ENCODE assay signal across 28 cellular contexts in the genomic region with DNA sequence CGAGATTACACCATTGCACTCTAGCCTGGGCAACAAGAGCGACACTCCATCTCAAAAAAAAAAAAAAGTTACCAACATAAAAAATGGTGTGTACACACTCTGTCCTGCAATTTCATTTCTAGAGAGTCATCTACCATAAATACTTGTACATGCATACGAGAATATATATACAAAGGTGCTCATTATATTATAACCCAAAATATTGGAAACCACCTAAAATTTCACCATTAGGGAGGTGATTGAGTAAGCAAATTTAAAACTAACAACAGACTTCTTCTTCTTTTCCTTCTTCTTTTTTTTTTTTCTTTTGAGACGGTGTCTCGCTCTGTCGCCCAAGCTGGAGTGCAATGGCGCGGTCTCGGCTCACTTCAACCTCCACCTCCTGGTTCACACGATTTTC. TPM values are rescaled to one million over a fixed set of nuclear protein-coding genes. Genes with fewer than 3 reads are reported as not detected.
A peak's percentile ranks its signal among the peaks of the same experiment; 100 is the strongest.
DNase-seq lines count a peak whose midpoint lies in the region; ATAC-seq, FAIRE-seq and TF ChIP-seq lines count a peak whose summit lies in the region.
"Had no signal": no experiment of that assay in that cellular context is flagged by ENCODE, and none has a peak within 500 bp of the region (broad histone marks: within the 10 kb centered on the region; RNA-seq: fewer than 3 reads in every experiment).

No MANE protein-coding gene starts in this region.

- POLR2A ChIA-PET in GM12878 (lab: Charles Lee) = interaction anchor here (0.7 to 1.3 kb wide), 2 partner anchors 15 to 47 kb away, joined by 3 read pairs; partner anchors contain the start of gene DHX34

- no peak overlapping the region for H3K27ac Mint-ChIP-seq in stimulated activated naive B cell treated with anti-CD40 and anti-IgM and Interleukin-4, amounts not matched to agents 10 μg/mL and 1 μg/mL and 100 μg/mL, for 72 hours
- H3K27ac Mint-ChIP-seq in activated naive CD8-positive, alpha-beta T cell treated with anti-CD3 and anti-CD28 coated beads, Interleukin-2, amount 50 U/mL, for 24 hours = no peak overlapping the region
- H3K27ac Mint-ChIP-seq: CD4-positive, CD25-positive, alpha-beta regulatory T cell; GM23338; H9; T-helper 2 cell treated with Interferon-gamma antibody and Interleukin-4, amounts not matched to agents 5 μg/mL and 100 μg/mL, for 36 hours had no signal

- FAIRE-seq in GM12878 (lab: Jason Lieb, UNC) = no peak
- FAIRE-seq: D721Med, GM12892, GM19239 had no signal

- H3K27me3 Mint-ChIP-seq in stimulated activated naive B cell treated with anti-CD40 and anti-IgM and Interleukin-4, amounts not matched to agents 10 μg/mL and 1 μg/mL and 100 μg/mL, for 72 hours = peaks cover 18 to 36% of the 10 kb centered on the region in 2 donors
- peaks cover 16% of the 10 kb centered on the region for H3K27me3 Mint-ChIP-seq in activated naive CD8-positive, alpha-beta T cell treated with anti-CD3 and anti-CD28 coated beads, Interleukin-2, amount 50 U/mL, for 24 hours

- no peak overlapping the region for H3K4me2 ChIP-seq in GM12878 (ENCODE audit: control insufficient read depth, insufficient read depth)
- H3K4me2 ChIP-seq: GM23338 had no signal

- H3K9ac ChIP-seq in GM12878 (ENCODE audit: control insufficient read depth, insufficient read depth, low read length) = no peak overlapping the region

- no peaks in the 10 kb centered on the region for H4K20me1 ChIP-seq in GM12878 (ENCODE audit: control insufficient read depth, insufficient read depth)

- no peaks in the 10 kb centered on the region for H3K79me2 ChIP-seq in GM12878 (ENCODE audit: control insufficient read depth, insufficient read depth, low read length)

- no peak overlapping the region; the same call in 1 of the 2 replicates for H3K27ac ChIP-seq in GM12878 (ENCODE audit: control insufficient read depth, insufficient read depth)
- H3K27ac ChIP-seq: Peyer's patch had no signal

- intact Hi-C loops in GM12878 (cut with micrococcal nuclease; ENCODE audit: unreplicated experiment) = no loop called here

- H2AFZ ChIP-seq in GM12878 (ENCODE audit: control insufficient read depth, low read depth, low read length) = no peak overlapping the region
- H2AFZ ChIP-seq: GM23338 had no signal

- H3K4me1 ChIP-seq in GM12878 (ENCODE audit: control insufficient read depth, insufficient read depth, low read length) = peaks cover 19% of the 10 kb centered on the region
- H3K4me1 ChIP-seq: Peyer's patch had no signal

- RAD21 ChIA-PET in GM12878 (lab: Charles Lee; ENCODE audit: unreplicated experiment) = no interaction called here

- no peaks in the 10 kb centered on the region for H3K9me3 Mint-ChIP-seq in stimulated activated naive B cell treated with anti-CD40 and anti-IgM and Interleukin-4, amounts not matched to agents 10 μg/mL and 1 μg/mL and 100 μg/mL, for 72 hours
- no peaks in the 10 kb centered on the region for H3K9me3 Mint-ChIP-seq in activated naive CD8-positive, alpha-beta T cell treated with anti-CD3 and anti-CD28 coated beads, Interleukin-2, amount 50 U/mL, for 24 hours
- H3K9me3 Mint-ChIP-seq: CD4-positive, CD25-positive, alpha-beta regulatory T cell; T-helper 2 cell treated with Interferon-gamma antibody and Interleukin-4, amounts not matched to agents 5 μg/mL and 100 μg/mL, for 36 hours had no signal

- no peak for TF ChIP-seq RAD21 in GM12878 (IDR thresholded peaks at IDR 0.05; ENCODE audit: insufficient read depth, low read depth, low read length)

- peaks cover 19 to 27% of the 10 kb centered on the region in 2 donors for H3K4me1 Mint-ChIP-seq in stimulated activated naive B cell treated with anti-CD40 and anti-IgM and Interleukin-4, amounts not matched to agents 10 μg/mL and 1 μg/mL and 100 μg/mL, for 72 hours
- peaks cover 7% of the 10 kb centered on the region for H3K4me1 Mint-ChIP-seq in activated naive CD8-positive, alpha-beta T cell treated with anti-CD3 and anti-CD28 coated beads, Interleukin-2, amount 50 U/mL, for 24 hours

- TF ChIP-seq POLR2A in GM12878 (IDR thresholded peaks at IDR 0.05; ENCODE audit: low read depth, low read length) = no peak

- WGBS in GM12878 (ENCODE audit: insufficient coverage, insufficient replicate concordance, low lambda C conversion rate, missing lambda C conversion rate) = 9% methylated on average over 10 of the region's 10 CpGs

- CTCF ChIA-PET in GM12878 (lab: Yijun Ruan, JAX) = interaction anchor here (0.8 kb wide), 1 partner anchor 17 kb away, joined by 4 read pairs; no protein-coding TSS in a partner anchor

- H3K27me3 ChIP-seq in GM06990 (replicated peaks; ENCODE audit: control insufficient read depth, insufficient read depth, low read length) = no peaks in the 10 kb centered on the region
- no peaks in the 10 kb centered on the region for H3K27me3 ChIP-seq in GM12878 (replicated peaks in 1 of 2; ENCODE audit: control insufficient read depth in 2 of 2, insufficient read depth in 2 of 2, low read length in 1 of 2)
- H3K27me3 ChIP-seq: Peyer's patch had no signal

- no peaks in the 10 kb centered on the region for H3K36me3 ChIP-seq in GM06990 (ENCODE audit: control insufficient read depth, insufficient read depth, low read length)
- H3K36me3 ChIP-seq in GM12878 (ENCODE audit: control insufficient read depth in 2 of 2, insufficient read depth in 2 of 2, low read length in 1 of 2) = no peaks in the 10 kb centered on the region; a peak in 1 of 4 replicates
- H3K36me3 ChIP-seq: Peyer's patch had no signal

- in situ Hi-C loops in GM12878 (cut with MboI) = no loop called here

- H3K36me3 Mint-ChIP-seq in stimulated activated naive B cell treated with anti-CD40 and anti-IgM and Interleukin-4, amounts not matched to agents 10 μg/mL and 1 μg/mL and 100 μg/mL, for 72 hours = peaks cover 0 to 3% of the 10 kb centered on the region in 2 donors
- no peaks in the 10 kb centered on the region for H3K36me3 Mint-ChIP-seq in activated naive CD8-positive, alpha-beta T cell treated with anti-CD3 and anti-CD28 coated beads, Interleukin-2, amount 50 U/mL, for 24 hours (ENCODE audit: low read depth)
- H3K36me3 Mint-ChIP-seq: CD4-positive, CD25-positive, alpha-beta regulatory T cell had no signal

- H3K4me3 Mint-ChIP-seq in stimulated activated naive B cell treated with anti-CD40 and anti-IgM and Interleukin-4, amounts not matched to agents 10 μg/mL and 1 μg/mL and 100 μg/mL, for 72 hours = no peak overlapping the region
- H3K4me3 Mint-ChIP-seq in activated naive CD8-positive, alpha-beta T cell treated with anti-CD3 and anti-CD28 coated beads, Interleukin-2, amount 50 U/mL, for 24 hours = no peak overlapping the region
- H3K4me3 Mint-ChIP-seq: CD4-positive, CD25-positive, alpha-beta regulatory T cell; GM23338; H9; T-helper 2 cell treated with Interferon-gamma antibody and Interleukin-4, amounts not matched to agents 5 μg/mL and 100 μg/mL, for 36 hours had no signal

- no peaks in the 10 kb centered on the region for H3K9me3 ChIP-seq in GM12878 (replicated peaks; ENCODE audit: control insufficient read depth, insufficient read depth, low read length)
- H3K9me3 ChIP-seq: Peyer's patch had no signal

- peak; percentile 51 for ATAC-seq in GM12878
- ATAC-seq in stimulated activated naive B cell treated with anti-CD40 and anti-IgM and Interleukin-4, amounts not matched to agents 10 μg/mL and 1 μg/mL and 100 μg/mL, for 72 hours (replicated peaks) = peak; percentile 16 to 59
- ATAC-seq in activated naive CD8-positive, alpha-beta T cell treated with anti-CD3 and anti-CD28 coated beads, Interleukin-2, amount 50 U/mL, for 24 hours = no peak
- no peak for ATAC-seq in HG02588 (IDR thresholded peaks at IDR 0.05; ENCODE audit: unreplicated experiment)
- ATAC-seq: GM23338 had no signal

- no peak overlapping the region for H3K4me3 ChIP-seq in GM06990 (replicated peaks; ENCODE audit: low read depth, low read length)
- H3K4me3 ChIP-seq in GM12878 = no peak overlapping the region
- H3K4me3 ChIP-seq: GM23338, Peyer's patch had no signal

- SMC1A ChIA-PET in GM12878 (lab: Charles Lee; ENCODE audit: uncharacterized antibody, unreplicated experiment) = no interaction called here

- DNase-seq in CD1c-positive myeloid dendritic cell (ENCODE audit: extremely low spot score) (peak; percentile 53), GM06990 (ENCODE audit: extremely low read depth, insufficient read length) (peak; percentile 38), GM12878 (ENCODE audit: low read depth, low spot score) (no peak), HuH-7 (ENCODE audit: low spot score) (no peak)
- no peak for DNase-seq in stimulated activated naive B cell treated with anti-CD40 and anti-IgM and Interleukin-4, amounts not matched to agents 10 μg/mL and 1 μg/mL and 100 μg/mL, for 72 hours
- no peak for DNase-seq in activated naive CD8-positive, alpha-beta T cell treated with anti-CD3 and anti-CD28 coated beads, Interleukin-2, amount 50 U/mL, for 24 hours
- DNase-seq: CD4-positive, CD25-positive, alpha-beta regulatory T cell; H9; IMR-90; MV-4-11; NCI-H1105; NCI-H146; NCI-H1930; NCI-H2107; NCI-H526 treated with DMSO at 0.1 percent for 48 hours; Peyer's patch; SHP77 treated with DMSO at 0.1 percent for 48 hours; T-helper 1 cell had no signal

- TF ChIP-seq CTCF in GM06990 (IDR thresholded peaks at IDR 0.05; ENCODE audit: insufficient read depth, low read length, poor library complexity, severe bottlenecking) = no peak
- TF ChIP-seq CTCF in GM12878 (IDR thresholded peaks at IDR 0.05 in 2 of 3, conservative IDR thresholded peaks at IDR 0.05 in 1 of 3; ENCODE audit: control insufficient read depth in 2 of 3, extremely low read depth in 1 of 3, insufficient read depth in 1 of 3, low read depth in 3 of 3, low read length in 3 of 3) = no peak

- no peak for TF ChIP-seq EP300 in GM12878 (IDR thresholded peaks at IDR 0.05; ENCODE audit: borderline replicate concordance in 1 of 2, control insufficient read depth in 1 of 2, low read depth in 2 of 2, low read length in 2 of 2)

- BruUV-seq in GM12878 (replicated peaks; lab: Mats Ljungman, UMichigan) = no TSS peak

RNA-seq across cellular contexts. Expression of gene C5AR1, which starts 7.4 kb away (rescaled TPM):
- 1.2 and 1.5 TPM in 2 replicates for total RNA-seq in GM12878 (2013; cell fraction: nucleolus; rRNA removed)
- total RNA-seq in GM12878 (2014; rRNA removed) (0.05 and 0.17 TPM in 2 replicates), GM12878 (2014; rRNA removed; fragmentation: Illumina TruSeq; extraction: Trizol) (0.04 and 0.09 TPM in 2 replicates), GM12878 (2021) (0.13 and 0.26 TPM in 2 replicates)
- polyA plus RNA-seq in GM12878 (2011; ENCODE audit: low read depth) = 0.10 TPM
- polyA plus RNA-seq in GM12878 (2011; rRNA removed) (0.40 and 1.5 TPM in 2 replicates), GM12878 (2014; fragmentation: Illumina TruSeq; extraction: Trizol) (0.15 TPM in 1 of 2 replicates, not detected in the other), GM12878 (2014; fragmentation: Nextera tagmentation; extraction: Ambion mirVana) (under 1 TPM; 0.07 to 0.19 TPM), GM12878 (2014; rRNA removed) (0.06 and 0.15 TPM in 2 replicates), GM12878 (2016; fragmentation: Nextera tagmentation; extraction: Ambion mirVana) (under 1 TPM; 0.27 to 0.29 TPM)
- 1.1 and 1.3 TPM in 2 replicates for polyA plus RNA-seq in GM12878 (2011; cell fraction: cytosol; rRNA removed)
- 0.55 and 1.2 TPM in 2 replicates for polyA plus RNA-seq in GM12878 (2011; cell fraction: nucleus; rRNA removed)
- 0.32 and 0.46 TPM in 2 replicates for polyA plus RNA-seq in GM12878 (2012)
- 0.67 and 1.9 TPM in 2 replicates for polyA minus RNA-seq in GM12878 (2011; rRNA and poly(A)+ RNA removed)
- 0.94 and 2.4 TPM in 2 replicates for polyA minus RNA-seq in GM12878 (2011; cell fraction: cytosol; rRNA and poly(A)+ RNA removed)
- 0.12 and 0.19 TPM in 2 replicates for polyA minus RNA-seq in GM12878 (2011; cell fraction: nucleus; rRNA and poly(A)+ RNA removed)
- total RNA-seq: Daoy, GM23338 had no signal

RNA-seq across cellular contexts. Expression of gene INAFM1, which starts 27.6 kb away (rescaled TPM):
- total RNA-seq in GM12878 (2013; cell fraction: nucleolus; rRNA removed) = 1.2 and 2.7 TPM in 2 replicates
- total RNA-seq in GM12878 (2014; rRNA removed) (2.0 and 2.1 TPM in 2 replicates), GM12878 (2014; rRNA removed; fragmentation: Illumina TruSeq; extraction: Trizol) (0.51 and 0.63 TPM in 2 replicates), GM12878 (2021) (6.1 and 6.8 TPM in 2 replicates)
- polyA plus RNA-seq in GM12878 (2011; ENCODE audit: low read depth) = 0.46 TPM
- polyA plus RNA-seq in GM12878 (2011; rRNA removed) (0.40 and 0.86 TPM in 2 replicates), GM12878 (2014; fragmentation: Illumina TruSeq; extraction: Trizol) (0.30 and 0.57 TPM in 2 replicates), GM12878 (2014; fragmentation: Nextera tagmentation; extraction: Ambion mirVana) (under 1 TPM in 1 of 2 experiments, not detected in 1; 0.58 TPM), GM12878 (2014; rRNA removed) (4.5 and 4.8 TPM in 2 replicates), GM12878 (2016; fragmentation: Nextera tagmentation; extraction: Ambion mirVana) (1 to 10 TPM; 1.1 to 1.4 TPM)
- 1.2 and 1.5 TPM in 2 replicates for polyA plus RNA-seq in GM12878 (2011; cell fraction: cytosol; rRNA removed)
- polyA plus RNA-seq in GM12878 (2011; cell fraction: nucleus; rRNA removed) = 4.8 and 6.7 TPM in 2 replicates
- 3.8 and 5.8 TPM in 2 replicates for polyA plus RNA-seq in GM12878 (2012)
- 0.57 TPM in 1 of 2 replicates, not detected in the other for polyA minus RNA-seq in GM12878 (2011; rRNA and poly(A)+ RNA removed)
- polyA minus RNA-seq in GM12878 (2011; cell fraction: cytosol; rRNA and poly(A)+ RNA removed) = 0.94 TPM in 1 of 2 replicates, not detected in the other
- polyA minus RNA-seq in GM12878 (2011; cell fraction: nucleus; rRNA and poly(A)+ RNA removed) = 1.5 and 2.1 TPM in 2 replicates

RNA-seq across cellular contexts. Expression of gene C5AR2, which starts 29.7 kb away (rescaled TPM):
- not detected in 2 replicates for total RNA-seq in GM12878 (2013; cell fraction: nucleolus; rRNA removed)
- total RNA-seq in GM12878 (2014; rRNA removed) (0.11 TPM in 1 of 2 replicates, not detected in the other), GM12878 (2014; rRNA removed; fragmentation: Illumina TruSeq; extraction: Trizol) (not detected in 2 replicates), GM12878 (2021) (not detected in 2 replicates)
- not detected for polyA plus RNA-seq in GM12878 (2011; ENCODE audit: low read depth)
- polyA plus RNA-seq in GM12878 (2011; rRNA removed) (0.01 TPM in 1 of 2 replicates, not detected in the other), GM12878 (2014; fragmentation: Illumina TruSeq; extraction: Trizol) (not detected in 2 replicates), GM12878 (2014; fragmentation: Nextera tagmentation; extraction: Ambion mirVana) (not detected), GM12878 (2014; rRNA removed) (not detected in 2 replicates), GM12878 (2016; fragmentation: Nextera tagmentation; extraction: Ambion mirVana) (not detected)
- under 0.01 TPM in 1 of 2 replicates, not detected in the other for polyA plus RNA-seq in GM12878 (2011; cell fraction: cytosol; rRNA removed)
- 0.10 and 0.13 TPM in 2 replicates for polyA plus RNA-seq in GM12878 (2011; cell fraction: nucleus; rRNA removed)
- not detected in 2 replicates for polyA plus RNA-seq in GM12878 (2012)
- 0.07 TPM in 1 of 2 replicates, not detected in the other for polyA minus RNA-seq in GM12878 (2011; rRNA and poly(A)+ RNA removed)
- polyA minus RNA-seq in GM12878 (2011; cell fraction: cytosol; rRNA and poly(A)+ RNA removed) = not detected in 2 replicates
- polyA minus RNA-seq in GM12878 (2011; cell fraction: nucleus; rRNA and poly(A)+ RNA removed) = not detected in 2 replicates
- total RNA-seq: A673, G401, H9, IMR-90, NCI-H460 had no signal
- polyA plus RNA-seq: GM23338, IMR-90 had no signal

RNA-seq across cellular contexts. Expression of gene CCDC9, which starts 45.9 kb away (rescaled TPM):
- 10.2 and 14.9 TPM in 2 replicates for total RNA-seq in GM12878 (2013; cell fraction: nucleolus; rRNA removed)
- total RNA-seq in GM12878 (2014; rRNA removed) (6.4 and 7.1 TPM in 2 replicates), GM12878 (2014; rRNA removed; fragmentation: Illumina TruSeq; extraction: Trizol) (2.9 and 4.9 TPM in 2 replicates), GM12878 (2021) (16.7 and 17.5 TPM in 2 replicates)
- 5.3 TPM for polyA plus RNA-seq in GM12878 (2011; ENCODE audit: low read depth)
- polyA plus RNA-seq in GM12878 (2011; rRNA removed) (3.3 and 3.9 TPM in 2 replicates), GM12878 (2014; fragmentation: Illumina TruSeq; extraction: Trizol) (1.7 and 7.7 TPM in 2 replicates), GM12878 (2014; fragmentation: Nextera tagmentation; extraction: Ambion mirVana) (under 1 TPM in 1 of 2 experiments, not detected in 1; 0.18 TPM), GM12878 (2014; rRNA removed) (10.1 and 13.2 TPM in 2 replicates), GM12878 (2016; fragmentation: Nextera tagmentation; extraction: Ambion mirVana) (1 to 10 TPM; 6.9 to 9.1 TPM)
- 4.2 and 4.4 TPM in 2 replicates for polyA plus RNA-seq in GM12878 (2011; cell fraction: cytosol; rRNA removed)
- 5.0 and 13.4 TPM in 2 replicates for polyA plus RNA-seq in GM12878 (2011; cell fraction: nucleus; rRNA removed)
- 13.9 and 24.3 TPM in 2 replicates for polyA plus RNA-seq in GM12878 (2012)
- polyA minus RNA-seq in GM12878 (2011; rRNA and poly(A)+ RNA removed) = 3.0 and 4.8 TPM in 2 replicates
- polyA minus RNA-seq in GM12878 (2011; cell fraction: cytosol; rRNA and poly(A)+ RNA removed) = 1.2 and 1.6 TPM in 2 replicates
- 2.0 and 2.3 TPM in 2 replicates for polyA minus RNA-seq in GM12878 (2011; cell fraction: nucleus; rRNA and poly(A)+ RNA removed)

RNA-seq across cellular contexts. Expression of gene DHX34, which starts 46.9 kb away (rescaled TPM):
- total RNA-seq in GM12878 (2013; cell fraction: nucleolus; rRNA removed) = 56.8 and 61.6 TPM in 2 replicates
- total RNA-seq in GM12878 (2014; rRNA removed) = 11.1 and 15.9 TPM in 2 replicates
- total RNA-seq in GM12878 (2014; rRNA removed; fragmentation: Illumina TruSeq; extraction: Trizol) = 5.6 and 5.7 TPM in 2 replicates
- total RNA-seq in GM12878 (2021) = 14.3 and 16.9 TPM in 2 replicates
- polyA plus RNA-seq in GM12878 (2011; ENCODE audit: low read depth) = 2.8 TPM
- polyA plus RNA-seq in GM12878 (2011; rRNA removed) = 2.6 and 5.9 TPM in 2 replicates
- 6.4 and 10.5 TPM in 2 replicates for polyA plus RNA-seq in GM12878 (2011; cell fraction: cytosol; rRNA removed)
- polyA plus RNA-seq in GM12878 (2011; cell fraction: nucleus; rRNA removed) = 58.1 and 60.3 TPM in 2 replicates
- polyA plus RNA-seq in GM12878 (2012) = 7.0 and 10.0 TPM in 2 replicates
- 2.3 and 5.5 TPM in 2 replicates for polyA plus RNA-seq in GM12878 (2014; fragmentation: Illumina TruSeq; extraction: Trizol)
- under 1 TPM; 0.19 to 0.37 TPM for polyA plus RNA-seq in GM12878 (2014; fragmentation: Nextera tagmentation; extraction: Ambion mirVana)
- polyA plus RNA-seq in GM12878 (2014; rRNA removed) = 15.2 and 19.3 TPM in 2 replicates
- 10 to 100 TPM; 15.7 to 16.7 TPM for polyA plus RNA-seq in GM12878 (2016; fragmentation: Nextera tagmentation; extraction: Ambion mirVana)
- 6.4 and 12.9 TPM in 2 replicates for polyA minus RNA-seq in GM12878 (2011; rRNA and poly(A)+ RNA removed)
- polyA minus RNA-seq in GM12878 (2011; cell fraction: cytosol; rRNA and poly(A)+ RNA removed) = 6.5 and 6.7 TPM in 2 replicates
- 15.4 and 23.4 TPM in 2 replicates for polyA minus RNA-seq in GM12878 (2011; cell fraction: nucleus; rRNA and poly(A)+ RNA removed)

Comparison
In these comparisons a context has a peak if more than half of its experiments do, and no peak if none do; other contexts are left out.
1. DNase-seq: peak in CD1c-positive myeloid dendritic cell (single experiment) and GM06990 (single experiment); none in GM12878 (single experiment), stimulated activated naive B cell treated with anti-CD40 and anti-IgM and Interleukin-4, amounts not matched to agents 10 μg/mL and 1 μg/mL and 100 μg/mL, for 72 hours (single experiment), HuH-7 (single experiment) and activated naive CD8-positive, alpha-beta T cell treated with anti-CD3 and anti-CD28 coated beads, Interleukin-2, amount 50 U/mL, for 24 hours (single experiment).
2. ATAC-seq: peak in GM12878 (single experiment) and stimulated activated naive B cell treated with anti-CD40 and anti-IgM and Interleukin-4, amounts not matched to agents 10 μg/mL and 1 μg/mL and 100 μg/mL, for 72 hours (2 of 2); none in activated naive CD8-positive, alpha-beta T cell treated with anti-CD3 and anti-CD28 coated beads, Interleukin-2, amount 50 U/mL, for 24 hours (single experiment) and HG02588 (single experiment).